Comparison of ENCODE assay signal across 19 cellular contexts in the genomic region with DNA sequence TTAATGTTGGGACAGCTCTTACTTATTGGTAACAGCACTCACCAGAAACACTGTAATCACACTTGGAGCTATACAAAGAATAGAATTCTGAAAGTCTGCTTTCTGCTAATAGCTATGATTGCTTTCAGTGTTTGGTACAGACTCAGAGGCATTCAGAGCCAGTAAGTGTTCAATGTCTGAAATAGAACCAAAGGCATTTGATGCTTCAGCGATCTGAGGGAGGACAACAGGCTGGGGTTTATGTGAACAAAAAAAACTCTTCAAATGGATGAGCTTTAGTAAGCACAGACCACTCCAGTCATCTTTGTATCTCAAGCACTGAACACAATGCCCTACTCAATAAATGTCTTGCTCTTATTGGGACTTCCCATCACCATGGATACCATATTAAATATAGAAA.
"Had no signal": no experiment of that assay in that cellular context is flagged by ENCODE, and none has a peak within 500 bp of the region (broad histone marks: within the 10 kb centered on the region; RNA-seq: fewer than 3 reads in every experiment).

No MANE protein-coding gene starts in this region.

- H3K4me3 ChIP-seq: colonic mucosa, heart left ventricle, mucosa of descending colon, right atrium auricular region, tibial artery, upper lobe of left lung, vagina had no signal

- H3K4me1 ChIP-seq: colonic mucosa, foreskin keratinocyte, heart left ventricle, right atrium auricular region, tibial artery, upper lobe of left lung, vagina had no signal

- H3K9me3 ChIP-seq: colonic mucosa, mucosa of descending colon, neutrophil, right atrium auricular region, tibial artery, upper lobe of left lung, vagina had no signal

- H3K4me1 Mint-ChIP-seq: natural killer cell had no signal

- H3K27me3 ChIP-seq: colonic mucosa, foreskin keratinocyte, heart left ventricle, neutrophil, right atrium auricular region, tibial artery, upper lobe of left lung, vagina had no signal

- H3K27ac Mint-ChIP-seq: natural killer cell had no signal

- H3K27ac ChIP-seq: colonic mucosa, foreskin keratinocyte, heart left ventricle, neutrophil, right atrium auricular region, tibial artery, upper lobe of left lung, vagina had no signal

- DNase-seq: colonic mucosa; dermis blood vessel endothelial cell; erythroblast; foreskin keratinocyte; heart left ventricle; hippocampal formation; kidney glomerular epithelial cell; mammary epithelial cell; mucosa of descending colon; natural killer cell; posterior cingulate gyrus; small intestine; stimulated activated CD4-positive, alpha-beta T cell treated with anti-CD3 and anti-CD28 coated beads, Interleukin-2, amount 100 ng/mL, for 48 hours; stimulated activated naive CD8-positive, alpha-beta T cell treated with anti-CD3 and anti-CD28 coated beads, Interleukin-15, Interleukin-2, amounts not matched to agents 100 U/mL and 50 U/mL, for 24 hours; tibial artery; upper lobe of left lung had no signal

- H3K36me3 ChIP-seq: colonic mucosa, heart left ventricle, neutrophil, right atrium auricular region, tibial artery, upper lobe of left lung, vagina had no signal

- H3K4me3 Mint-ChIP-seq: natural killer cell had no signal
